8 cellular contexts compared by ENCODE assay signal in genomic region chr1:9890224-9890731, GRCh38. TPM values are rescaled to one million over a fixed set of nuclear protein-coding genes. Genes with fewer than 3 reads are reported as not detected.
DNase-seq lines count a peak whose midpoint lies in the region; ATAC-seq and TF ChIP-seq lines count a peak whose summit lies in the region.

No MANE protein-coding gene starts in this region.

- 37 to 45% methylated on average over 6 of the region's 6 CpGs for WGBS in tibial nerve, 2 donors

- no peak for TF ChIP-seq CTCF in neural crest cell (conservative IDR thresholded peaks at IDR 0.05)
- TF ChIP-seq CTCF in tibial nerve (IDR thresholded peaks at IDR 0.05), result no peak

- H3K9me3 ChIP-seq in tibial nerve, result no peaks in the 10 kb centered on the region

- H3K36me3 ChIP-seq in tibial nerve, result peaks cover 0 to 9% (median 0%) of the 10 kb centered on the region in 3 donors

- peak; percentile 71 for DNase-seq in CD1c-positive myeloid dendritic cell (ENCODE audit: extremely low spot score)
- DNase-seq in NCI-H2171 (lab: John Stamatoyannopoulos, UW), result peak; percentile 71
- peak; percentile 68 for DNase-seq in dedifferentiated amniotic fluid mesenchymal stem cell (ENCODE audit: extremely low spot score)
- no peak for DNase-seq in neural crest cell (ENCODE audit: low read depth, low spot score)
- DNase-seq in tibial nerve (ENCODE audit: low spot score in 2 of 2), result no peak
- DNase-seq in NCI-H2029 (lab: John Stamatoyannopoulos, UW), result no peak

- no peaks in the 10 kb centered on the region for H3K27me3 ChIP-seq in tibial nerve

- TF ChIP-seq EP300 in tibial nerve (IDR thresholded peaks at IDR 0.05), result no peak

- no peaks in the 10 kb centered on the region for H3K36me3 Mint-ChIP-seq in neural crest cell (ENCODE audit: low read depth)

- ATAC-seq in HG02973 (IDR thresholded peaks at IDR 0.05; ENCODE audit: unreplicated experiment) (no peak), GM18517 (IDR thresholded peaks at IDR 0.05; ENCODE audit: unreplicated experiment) (no peak)

- H3K4me1 Mint-ChIP-seq in neural crest cell, result peaks cover 47% of the 10 kb centered on the region

- no peak overlapping the region for H3K27ac ChIP-seq in tibial nerve

- peak overlapping the region; percentile 86 for H3K27ac Mint-ChIP-seq in neural crest cell (ENCODE audit: unreplicated experiment)

- no peaks in the 10 kb centered on the region for H3K27me3 Mint-ChIP-seq in neural crest cell (ENCODE audit: low read depth)

- no peak overlapping the region for H3K4me3 Mint-ChIP-seq in neural crest cell

- TF ChIP-seq POLR2A in tibial nerve (IDR thresholded peaks at IDR 0.05), result no peak

- no peak overlapping the region for H3K4me3 ChIP-seq in tibial nerve

- H3K4me1 ChIP-seq in tibial nerve, result peaks cover 0 to 31% (median 6%) of the 10 kb centered on the region in 4 donors

- no peaks in the 10 kb centered on the region for H3K9me3 Mint-ChIP-seq in neural crest cell

RNA-seq across cellular contexts. Expression of gene CTNNBIP1, which starts 19.8 kb away (rescaled TPM):
- total RNA-seq in neural crest cell, result 74.8 and 75.5 TPM in 2 replicates
- 10 to 100 TPM; 17.0 to 24.9 (median 20.3) TPM for total RNA-seq in tibial nerve

RNA-seq across cellular contexts. Expression of gene LZIC, which starts 52.9 kb away (rescaled TPM):
- total RNA-seq in neural crest cell, result 35.3 and 39.6 TPM in 2 replicates
- 10 to 100 TPM; 21.6 to 40.2 (median 32.0) TPM for total RNA-seq in tibial nerve

RNA-seq across cellular contexts. Expression of gene NMNAT1, which starts 53.0 kb away (rescaled TPM):
- 8.8 and 9.6 TPM in 2 replicates for total RNA-seq in neural crest cell
- 1 to 10 TPM; 3.8 to 6.0 (median 4.6) TPM for total RNA-seq in tibial nerve

Comparison
In these comparisons a context has a peak if more than half of its experiments do, and no peak if none do; other contexts are left out.
1. DNase-seq: peak in CD1c-positive myeloid dendritic cell (single experiment), NCI-H2171 (single experiment) and dedifferentiated amniotic fluid mesenchymal stem cell (single experiment); none in neural crest cell (single experiment), tibial nerve (0 of 2) and NCI-H2029 (single experiment).